In genomic region chr2:217125004-217125403, GRCh38 we compare ENCODE assay signal across 20 cellular contexts.
"Had no signal": no experiment of that assay in that cellular context is flagged by ENCODE, and none has a peak within 500 bp of the region (broad histone marks: within the 10 kb centered on the region; RNA-seq: fewer than 3 reads in every experiment).

No MANE protein-coding gene starts in this region.

- H3K9me3 ChIP-seq: gastroesophageal sphincter, mucosa of descending colon, ovary, right lobe of liver had no signal

- H2AFZ ChIP-seq: hepatocyte had no signal

- H3K27ac ChIP-seq: coronary artery, gastroesophageal sphincter, hepatocyte, ovary, right lobe of liver, skin epidermis had no signal

- DNase-seq: central memory CD4-positive, alpha-beta T cell; effector CD4-positive, alpha-beta T cell; endodermal cell; erythroblast; glutamatergic neuron; kidney; left colon; mammary epithelial cell; mucosa of descending colon; natural killer cell; nucleus accumbens; ovary; right lobe of liver; stimulated activated CD4-positive, alpha-beta T cell treated with anti-CD3 and anti-CD28 coated beads, Interleukin-2, amount 100 ng/mL, for 24 hours; stimulated activated CD4-positive, alpha-beta T cell treated with anti-CD3 and anti-CD28 coated beads, Interleukin-4, amount 100 ng/mL, for 4 hours; stimulated activated naive CD4-positive, alpha-beta T cell treated with Interleukin-2 at 50 U/mL for 16 hours had no signal

- H3K36me3 ChIP-seq: gastroesophageal sphincter, ovary, right lobe of liver had no signal

- H3K4me2 ChIP-seq: hepatocyte had no signal

- ATAC-seq: gastroesophageal sphincter, left colon, mucosa of descending colon, natural killer cell, right lobe of liver had no signal

- H3K79me2 ChIP-seq: hepatocyte had no signal

- H3K4me1 ChIP-seq: gastroesophageal sphincter, right lobe of liver had no signal

- H3K4me3 ChIP-seq: coronary artery, gastroesophageal sphincter, hepatocyte, mucosa of descending colon, ovary, right lobe of liver, skin epidermis had no signal

- H3K27me3 ChIP-seq: gastroesophageal sphincter, hepatocyte, ovary, right lobe of liver had no signal
